8 cellular contexts compared by ENCODE assay signal in the genomic region with DNA sequence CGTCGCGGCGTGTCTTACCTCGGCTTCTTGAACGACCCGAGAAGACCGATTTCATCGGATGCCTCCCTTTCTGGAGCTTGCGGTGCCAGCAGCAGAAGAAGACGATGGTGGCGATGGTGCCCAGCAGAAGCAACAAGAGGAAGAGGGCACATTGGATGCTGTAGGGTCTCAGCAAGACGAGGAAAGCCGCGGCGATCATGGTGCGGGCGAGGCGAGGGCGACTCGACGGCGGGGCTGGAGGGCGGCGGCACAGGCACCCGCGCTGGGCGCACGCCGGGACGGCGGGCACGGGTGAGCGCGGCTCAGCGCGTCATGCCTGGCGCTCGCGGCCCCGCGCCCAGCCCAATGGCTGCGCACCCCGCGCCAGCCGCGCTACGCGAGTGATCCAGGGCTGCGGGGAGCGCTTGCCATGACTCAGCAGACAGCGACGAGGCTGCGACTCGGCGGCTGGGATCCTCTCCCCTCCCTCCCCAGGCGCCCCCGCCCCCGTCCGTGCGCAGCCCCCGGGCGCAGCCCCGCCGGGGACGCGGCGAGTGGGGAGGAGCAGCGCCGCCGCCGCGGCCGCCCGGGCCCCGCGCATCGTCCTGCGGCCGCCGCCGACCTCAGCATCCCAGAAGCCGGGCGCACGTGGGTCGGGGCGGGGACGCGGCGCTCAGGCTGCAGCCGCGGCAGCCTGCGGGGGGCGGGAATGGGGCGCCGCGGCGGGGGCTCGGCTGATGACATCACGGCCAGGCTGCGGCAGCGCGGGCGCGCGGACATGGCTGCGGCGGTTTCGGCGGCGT. TPM values are rescaled to one million over a fixed set of nuclear protein-coding genes. Genes with fewer than 3 reads are reported as not detected.
A peak's percentile ranks its signal among the peaks of the same experiment; 100 is the strongest.
DNase-seq lines count a peak whose midpoint lies in the region; ATAC-seq and TF ChIP-seq lines count a peak whose summit lies in the region.

A gene with protein sequence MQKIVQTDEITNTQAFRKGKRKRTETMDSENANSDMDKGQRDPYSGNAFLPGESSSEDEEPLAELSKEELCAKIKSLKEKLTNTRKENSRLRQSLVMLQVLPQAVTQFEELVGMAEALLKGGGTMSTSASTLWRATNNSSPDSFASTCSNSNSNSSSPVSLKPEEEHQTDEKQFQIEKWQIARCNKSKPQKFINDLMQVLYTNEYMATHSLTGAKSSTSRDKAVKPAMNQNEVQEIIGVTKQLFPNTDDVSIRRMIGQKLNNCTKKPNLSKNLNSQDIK (plus strand): TSS at position 719 of the 782 bp plus-strand sequence. CDS start 26,704 bp downstream, outside the sequence.

- intact Hi-C loops in upper lobe of right lung (cut with DNase I): no loop called here

- peaks cover 19% of the 10 kb centered on the region for H3K4me1 Mint-ChIP-seq in activated T-cell treated with anti-CD3 and anti-CD28 coated beads, Interleukin-2, amount 50 U/mL, for 4 hours (ENCODE audit: low read depth)
- H3K4me1 Mint-ChIP-seq in nephron progenitor cell: peaks cover 17% of the 10 kb centered on the region

- H3K27me3 ChIP-seq in BE2C: peaks cover 21% of the 10 kb centered on the region
- peaks cover 19% of the 10 kb centered on the region for H3K27me3 ChIP-seq in upper lobe of right lung

- no peaks in the 10 kb centered on the region for H3K36me3 Mint-ChIP-seq in activated T-cell treated with anti-CD3 and anti-CD28 coated beads, Interleukin-2, amount 50 U/mL, for 4 hours (ENCODE audit: insufficient read depth)
- H3K36me3 Mint-ChIP-seq in nephron progenitor cell (ENCODE audit: low read depth): no peaks in the 10 kb centered on the region

- H3K9me3 ChIP-seq in BE2C: no peaks in the 10 kb centered on the region
- no peaks in the 10 kb centered on the region for H3K9me3 ChIP-seq in upper lobe of right lung

- H3K9me3 Mint-ChIP-seq in activated T-cell treated with anti-CD3 and anti-CD28 coated beads, Interleukin-2, amount 50 U/mL, for 4 hours: no peaks in the 10 kb centered on the region
- H3K9me3 Mint-ChIP-seq in nephron progenitor cell: no peaks in the 10 kb centered on the region

- no peaks in the 10 kb centered on the region for H3K36me3 ChIP-seq in BE2C
- H3K36me3 ChIP-seq in upper lobe of right lung: no peaks in the 10 kb centered on the region

- H3K4me3 ChIP-seq in BE2C (ENCODE audit: low read depth, low read length) (peak within 1 kb of the TSS; percentile 71), upper lobe of right lung (peak within 1 kb of the TSS; percentile 56)

- ATAC-seq in GM18519 (IDR thresholded peaks at IDR 0.05; ENCODE audit: low FRiP score, unreplicated experiment) (peak; percentile 28), HG02938 (IDR thresholded peaks at IDR 0.05; ENCODE audit: unreplicated experiment) (peak; percentile 28), upper lobe of right lung (peak; percentile 60)
- peak; percentile 80 to 84 for ATAC-seq in activated T-cell treated with anti-CD3 and anti-CD28 coated beads, Interleukin-2, amount 50 U/mL, for 4 hours

- H3K27ac ChIP-seq in upper lobe of right lung: no peak within 1 kb of the TSS

- DNase-seq in BE2C (peak; percentile 72), NCI-H2227 (lab: John Stamatoyannopoulos, UW; ENCODE audit: unreplicated experiment) (peak; percentile 88), fibroblast of the conjunctiva (ENCODE audit: low read depth) (peak; percentile 60), nephron progenitor cell (peak; percentile 78), upper lobe of right lung (peak; percentile 64)
- DNase-seq in activated T-cell treated with anti-CD3 and anti-CD28 coated beads, Interleukin-2, amount 50 U/mL, for 4 hours: peak; percentile 11

- TF ChIP-seq CTCF in BE2C (IDR thresholded peaks at IDR 0.05; ENCODE audit: low read depth, low read length) (no peak), nephron progenitor cell (IDR thresholded peaks at IDR 0.05) (no peak), upper lobe of right lung (IDR thresholded peaks at IDR 0.05) (no peak)

- H3K27me3 Mint-ChIP-seq in activated T-cell treated with anti-CD3 and anti-CD28 coated beads, Interleukin-2, amount 50 U/mL, for 4 hours (ENCODE audit: low read depth): peaks cover 62% of the 10 kb centered on the region
- H3K27me3 Mint-ChIP-seq in nephron progenitor cell (ENCODE audit: low read depth, poor library complexity): peaks cover 44% of the 10 kb centered on the region

- H3K4me1 ChIP-seq in BE2C (no peaks in the 10 kb centered on the region; the same call in 1 of the 2 replicates), upper lobe of right lung (peaks cover 12% of the 10 kb centered on the region)

- H3K27ac Mint-ChIP-seq in nephron progenitor cell: peak within 1 kb of the TSS; percentile 95

- H3K4me3 Mint-ChIP-seq in activated T-cell treated with anti-CD3 and anti-CD28 coated beads, Interleukin-2, amount 50 U/mL, for 4 hours: peak within 1 kb of the TSS; percentile 82
- H3K4me3 Mint-ChIP-seq in nephron progenitor cell: peak within 1 kb of the TSS; percentile 98

RNA-seq across cellular contexts. Expression of the gene that starts here (rescaled TPM):
- 0.26 TPM for polyA plus RNA-seq in BE2C (2012; ENCODE audit: insufficient read depth, insufficient read length, low read depth)
- total RNA-seq in activated T-cell treated with anti-CD3 and anti-CD28 coated beads, Interleukin-2, amount 50 U/mL, for 4 hours: under 1 TPM in 1 of 3 donors, not detected in 2; 0.05 TPM
- 1.2 TPM for total RNA-seq in upper lobe of right lung

Comparison
In these comparisons a context has a peak if more than half of its experiments do, and no peak if none do; other contexts are left out.
1. Peak in DNase-seq and ATAC-seq in activated T-cell treated with anti-CD3 and anti-CD28 coated beads, Interleukin-2, amount 50 U/mL, for 4 hours; RNA of the gene not detected or under 1 TPM.
2. DNase-seq: peak in every context shown above with its lines; median percentile 88 in NCI-H2227; 78 in nephron progenitor cell; 72 in BE2C; 64 in upper lobe of right lung; 60 in fibroblast of the conjunctiva; 11 in activated T-cell treated with anti-CD3 and anti-CD28 coated beads, Interleukin-2, amount 50 U/mL, for 4 hours.
3. ATAC-seq: peak in every context shown above with its lines; median percentile 82 in activated T-cell treated with anti-CD3 and anti-CD28 coated beads, Interleukin-2, amount 50 U/mL, for 4 hours; 60 in upper lobe of right lung; 28 in GM18519; 28 in HG02938.